In genomic region chr11:1197886-1198765, GRCh38 we compare ENCODE assay signal across 21 cellular contexts. TPM values are rescaled to one million over a fixed set of nuclear protein-coding genes. Genes with fewer than 3 reads are reported as not detected.
DNase-seq lines count a peak whose midpoint lies in the region; ATAC-seq, FAIRE-seq and TF ChIP-seq lines count a peak whose summit lies in the region.
"Had no signal": no experiment of that assay in that cellular context is flagged by ENCODE, and none has a peak within 500 bp of the region (broad histone marks: within the 10 kb centered on the region; RNA-seq: fewer than 3 reads in every experiment).

No MANE protein-coding gene starts in this region.

- H3K56ac ChIP-seq in H1 (replicated peaks; ENCODE audit: insufficient read length, low read depth, low read length) = no peak overlapping the region

- no peak for TF ChIP-seq POLR2A in H1 (IDR thresholded peaks at IDR 0.05; ENCODE audit: control extremely low read depth in 1 of 2, low read depth in 2 of 2, low read length in 2 of 2)

- H3K14ac ChIP-seq in H1 (ENCODE audit: insufficient read length) = no peak overlapping the region
- H3K14ac ChIP-seq in neuronal stem cell (ENCODE audit: low read length) = peak overlapping the region; percentile 17

- H3K36me3 ChIP-seq in right atrium auricular region (no peaks in the 10 kb centered on the region), H1 (ENCODE audit: control insufficient read depth in 2 of 4, insufficient read depth in 4 of 4, low read length in 3 of 4) (no peaks in the 10 kb centered on the region), neuronal stem cell (replicated peaks in 1 of 2; ENCODE audit: control insufficient read depth in 2 of 2, insufficient read depth in 2 of 2, low read length in 2 of 2) (no peaks in the 10 kb centered on the region), aorta (ENCODE audit: control insufficient read depth in 1 of 2, insufficient read depth in 2 of 2, low read length in 1 of 2) (no peaks in the 10 kb centered on the region), hepatocyte (replicated peaks; ENCODE audit: insufficient read depth, low read depth) (no peaks in the 10 kb centered on the region)
- H3K36me3 ChIP-seq: ascending aorta had no signal

- POLR2A ChIA-PET in H1 (lab: Charles Lee; ENCODE audit: partially characterized antibody) = no interaction called here

- no peaks in the 10 kb centered on the region for H3K9me3 ChIP-seq in right atrium auricular region
- peaks cover 0 to 19% of the 10 kb centered on the region in 2 experiments; a peak in 2 of 4 replicates for H3K9me3 ChIP-seq in H1 (ENCODE audit: insufficient read depth in 2 of 2, low read depth in 1 of 2, low read length in 1 of 2)
- H3K9me3 ChIP-seq in neuronal stem cell (replicated peaks in 1 of 2; ENCODE audit: control insufficient read depth in 2 of 2, insufficient read depth in 1 of 2, low read depth in 1 of 2, low read length in 2 of 2) = peaks cover 0 to 9% of the 10 kb centered on the region in 2 donors
- no peaks in the 10 kb centered on the region for H3K9me3 ChIP-seq in aorta (ENCODE audit: control insufficient read depth, low read length)
- no peaks in the 10 kb centered on the region for H3K9me3 ChIP-seq in hepatocyte (ENCODE audit: low read depth)
- H3K9me3 ChIP-seq: ascending aorta had no signal

- H2BK20ac ChIP-seq in H1 (ENCODE audit: low read length) = no peak overlapping the region

- WGBS in H1 (ENCODE audit: extremely low coverage in 1 of 2, insufficient coverage in 1 of 2, insufficient read length in 1 of 2, insufficient replicate concordance in 2 of 2, low coverage in 1 of 2, low lambda C conversion rate in 2 of 2, missing lambda C conversion rate in 1 of 2), 2 experiments = 83% methylated on average over 29 of the region's 39 CpGs; no CpG with 5 or more reads in 1 of the 2 experiments
- no CpG with 5 or more reads among the region's 39 CpGs for WGBS in neuronal stem cell (ENCODE audit: extremely low coverage in 2 of 2, insufficient read length in 2 of 2, insufficient replicate concordance in 1 of 2), 2 donors
- 73 to 75% methylated on average over 39 of the region's 39 CpGs for WGBS in aorta, 2 donors
- WGBS in hepatocyte (ENCODE audit: low lambda C conversion rate, missing lambda C conversion rate) = 88% methylated on average over 25 of the region's 39 CpGs

- ATAC-seq in Right ventricle myocardium superior (ENCODE audit: poor library complexity) = no peak
- ATAC-seq in aorta (ENCODE audit: low FRiP score) = no peak
- no peak for ATAC-seq in GM18498 (IDR thresholded peaks at IDR 0.05; ENCODE audit: unreplicated experiment)

- H3K27ac ChIP-seq in right atrium auricular region (no peak overlapping the region), H1 (ENCODE audit: low read depth, low read length) (no peak overlapping the region), neuronal stem cell (replicated peaks; ENCODE audit: low read length) (no peak overlapping the region), aorta (ENCODE audit: low read depth in 1 of 2, low read length in 2 of 2) (no peak overlapping the region), hepatocyte (no peak overlapping the region)
- H3K27ac ChIP-seq: ascending aorta had no signal

- no peak overlapping the region for H3K18ac ChIP-seq in H1 (ENCODE audit: extremely low read depth, low read length)
- H3K18ac ChIP-seq in neuronal stem cell (ENCODE audit: low read length) = peak overlapping the region; percentile 57

- no peaks in the 10 kb centered on the region for H3K79me2 ChIP-seq in H1 (ENCODE audit: control insufficient read depth in 1 of 2, insufficient read depth in 2 of 2, low read length in 2 of 2)
- no peaks in the 10 kb centered on the region for H3K79me2 ChIP-seq in hepatocyte

- H4K20me1 ChIP-seq in H1 (replicated peaks in 1 of 2; ENCODE audit: control insufficient read depth in 1 of 2, insufficient read depth in 2 of 2, low read length in 2 of 2) (no peaks in the 10 kb centered on the region), hepatocyte (ENCODE audit: insufficient read depth, poor library complexity, severe bottlenecking) (no peaks in the 10 kb centered on the region)

- TF ChIP-seq EP300 in H1 (IDR thresholded peaks at IDR 0.05; ENCODE audit: borderline replicate concordance in 1 of 2, low read depth in 2 of 2, low read length in 2 of 2) = no peak

- no peak overlapping the region for H2AFZ ChIP-seq in H1 (ENCODE audit: low read length)
- no peak overlapping the region for H2AFZ ChIP-seq in neuronal stem cell (ENCODE audit: low read length)
- H2AFZ ChIP-seq in hepatocyte = no peak overlapping the region

- no peaks in the 10 kb centered on the region for H3K9me2 ChIP-seq in hepatocyte (replicated peaks; ENCODE audit: insufficient read depth)

- TF ChIP-seq CTCF in right atrium auricular region (IDR thresholded peaks at IDR 0.05) (no peak), H1 (IDR thresholded peaks at IDR 0.05; ENCODE audit: control extremely low read depth in 1 of 3, insufficient read depth in 1 of 3, low read depth in 1 of 3, low read length in 3 of 3) (peak in 1 of 3 experiments; percentile 29; a peak in 1 of 4 replicates), hepatocyte (IDR thresholded peaks at IDR 0.05; ENCODE audit: poor library complexity) (no peak)

- no peak for FAIRE-seq in H1 (lab: Jason Lieb, UNC)

- DNase-seq in Right ventricle myocardium superior = peak; percentile 34
- DNase-seq in right atrium auricular region (ENCODE audit: low spot score) = no peak
- DNase-seq in H1 (ENCODE audit: low read depth in 1 of 2, low spot score in 2 of 2) = no peak
- no peak for DNase-seq in neuronal stem cell (ENCODE audit: low spot score)
- DNase-seq in aorta = peak; percentile 34 to 73
- DNase-seq in NCI-H524 treated with DMSO at 0.1 percent for 48 hours (lab: John Stamatoyannopoulos, UW) = no peak
- no peak for DNase-seq in hepatocyte (ENCODE audit: low spot score)
- DNase-seq: activated CD4-positive, alpha-beta T cell treated with anti-CD3 and anti-CD28 coated beads, Interleukin-2, amount 50 U/mL, for 4 hours; cortex of kidney; naive B cell; NCI-H1092 treated with DMSO at 0.1 percent for 48 hours; NCI-H2171 treated with DMSO at 0.1 percent for 48 hours; NK-92 treated with Interleukin-12 subunit alpha and Interleukin-12 subunit beta, amount 100 ng/mL, for 24 hours; retina; SIG-M5; stimulated activated CD4-positive, alpha-beta T cell treated with anti-CD3 and anti-CD28 coated beads, Interleukin-4, amount 100 ng/mL, for 24 hours; trophoblast cell had no signal

- H4K8ac ChIP-seq in H1 (ENCODE audit: extremely low read depth, insufficient read depth, low read length) (no peak overlapping the region; the same call in 1 of the 2 replicates), neuronal stem cell (ENCODE audit: low read depth, low read length) (no peak overlapping the region)

- H4K5ac ChIP-seq in H1 (ENCODE audit: insufficient read length, low read depth, low read length) = no peak overlapping the region

- H2BK120ac ChIP-seq in H1 (replicated peaks; ENCODE audit: low read depth, low read length) (no peak overlapping the region), neuronal stem cell (ENCODE audit: low read depth, low read length) (peak overlapping the region; percentile 81)

- H3K4ac ChIP-seq in H1 (replicated peaks; ENCODE audit: insufficient read length, low read depth, low read length) = no peak overlapping the region
- H3K4ac ChIP-seq in neuronal stem cell (ENCODE audit: low read length) = no peak overlapping the region

- no peak overlapping the region for H2BK5ac ChIP-seq in H1 (ENCODE audit: low read depth, low read length)
- H2BK5ac ChIP-seq in neuronal stem cell (ENCODE audit: low read length) = no peak overlapping the region

- CTCF ChIA-PET in H1 (lab: Charles Lee; ENCODE audit: partially characterized antibody) = interaction anchor here (0.6 kb wide), 1 partner anchor 235 kb away, joined by 3 read pairs; no protein-coding TSS in a partner anchor

- H3K27me3 ChIP-seq in right atrium auricular region (peaks cover 0 to 5% of the 10 kb centered on the region in 2 donors), H1 (replicated peaks in 1 of 4; ENCODE audit: control insufficient read depth in 3 of 4, extremely low read depth in 1 of 4, insufficient read depth in 3 of 4, low read length in 3 of 4) (peaks cover 0 to 2% (median 0%) of the 10 kb centered on the region in 4 experiments; a peak in 1 of 7 replicates), neuronal stem cell (ENCODE audit: control insufficient read depth in 3 of 3, insufficient read depth in 3 of 3, low read depth in 1 of 3, low read length in 3 of 3) (peaks cover 0 to 17% (median 0%) of the 10 kb centered on the region in 3 experiments), aorta (ENCODE audit: control insufficient read depth in 1 of 2, insufficient read depth in 2 of 2, low read length in 1 of 2) (no peaks in the 10 kb centered on the region), hepatocyte (no peaks in the 10 kb centered on the region)
- H3K27me3 ChIP-seq: ascending aorta had no signal

- intact Hi-C loops in Right ventricle myocardium superior (cut with DNase I) (no loop called here), aorta (cut with DNase I) (no loop called here)

- TF ChIP-seq RAD21 in H1 (IDR thresholded peaks at IDR 0.05 in 1 of 2, conservative IDR thresholded peaks at IDR 0.05 in 1 of 2; ENCODE audit: low read depth in 2 of 2, low read length in 2 of 2) = peak in 1 of 2 experiments; percentile 27; a peak in 1 of 4 replicates

- H3K4me3 ChIP-seq in right atrium auricular region (no peak overlapping the region), H1 (ENCODE audit: extremely low read depth in 1 of 4, insufficient read depth in 2 of 4, low read depth in 3 of 4, low read length in 4 of 4) (no peak overlapping the region), neuronal stem cell (ENCODE audit: low read length in 2 of 2) (no peak overlapping the region), aorta (ENCODE audit: low read length in 2 of 2) (no peak overlapping the region), hepatocyte (no peak overlapping the region)
- H3K4me3 ChIP-seq: ascending aorta had no signal

- H3K79me1 ChIP-seq in H1 (ENCODE audit: low read depth, low read length) (no peaks in the 10 kb centered on the region), neuronal stem cell (ENCODE audit: low read depth, low read length) (no peaks in the 10 kb centered on the region)

- no peak overlapping the region for H3K9ac ChIP-seq in H1 (replicated peaks in 1 of 4; ENCODE audit: extremely low read depth in 1 of 4, low read depth in 3 of 4, low read length in 3 of 4)
- H3K9ac ChIP-seq in neuronal stem cell (ENCODE audit: low read depth, low read length, poor library complexity) = no peak overlapping the region

- H2BK15ac ChIP-seq in H1 (ENCODE audit: low read length) (no peak overlapping the region), neuronal stem cell (ENCODE audit: low read length) (no peak overlapping the region)

- H3K4me1 ChIP-seq in right atrium auricular region = no peaks in the 10 kb centered on the region
- H3K4me1 ChIP-seq in H1 (replicated peaks in 1 of 4; ENCODE audit: control insufficient read depth in 3 of 4, insufficient read depth in 4 of 4, low read length in 3 of 4) = no peaks in the 10 kb centered on the region
- H3K4me1 ChIP-seq in neuronal stem cell (ENCODE audit: control insufficient read depth in 2 of 2, insufficient read depth in 1 of 2, low read depth in 1 of 2, low read length in 2 of 2) = no peaks in the 10 kb centered on the region
- no peaks in the 10 kb centered on the region for H3K4me1 ChIP-seq in aorta (ENCODE audit: control insufficient read depth in 1 of 2, insufficient read depth in 2 of 2, low read length in 2 of 2)
- H3K4me1 ChIP-seq in hepatocyte (ENCODE audit: insufficient read depth) = no peaks in the 10 kb centered on the region
- H3K4me1 ChIP-seq: ascending aorta had no signal

- no peaks in the 10 kb centered on the region; the same call in 1 of the 2 replicates for H3K23me2 ChIP-seq in H1 (ENCODE audit: low read depth, low read length)

- H3K4me2 ChIP-seq in H1 (ENCODE audit: insufficient read depth in 1 of 2, low read depth in 2 of 2, low read length in 2 of 2) (no peak overlapping the region), neuronal stem cell (ENCODE audit: insufficient read depth, low read length, poor library complexity, severe bottlenecking) (no peak overlapping the region), hepatocyte (no peak overlapping the region)

- H3K23ac ChIP-seq in H1 (ENCODE audit: insufficient read length) (no peak overlapping the region), neuronal stem cell (ENCODE audit: low read depth, low read length, poor library complexity) (peak overlapping the region; percentile 65)

- H2BK12ac ChIP-seq in H1 (ENCODE audit: low read depth, low read length) = no peak overlapping the region
- H2BK12ac ChIP-seq in neuronal stem cell (ENCODE audit: low read length) = no peak overlapping the region

- H4K91ac ChIP-seq in H1 (replicated peaks; ENCODE audit: insufficient read length, low read length) (no peak overlapping the region), neuronal stem cell (ENCODE audit: low read depth, low read length, poor library complexity) (no peak overlapping the region)

- H2AK5ac ChIP-seq in H1 (ENCODE audit: low read depth, low read length) (no peak overlapping the region), neuronal stem cell (ENCODE audit: low read depth, low read length) (peak overlapping the region; percentile 75)

RNA-seq across cellular contexts. Expression of gene MUC5B, which starts 24.7 kb away (rescaled TPM):
- not detected for total RNA-seq in Right ventricle myocardium superior
- not detected for total RNA-seq in right atrium auricular region
- 0.02 and 0.31 TPM in 2 replicates for total RNA-seq in H1 (2021; fragmentation: NEBNext Ultra II Directional; extraction: Animal tissue kit (Norgen Biotek cat#: 25700))
- 0.03 and 0.44 TPM in 2 replicates for polyA plus RNA-seq in H1 (2011; rRNA removed)
- polyA plus RNA-seq in H1 (2011; cell fraction: cytosol; rRNA removed) = 0.03 TPM
- 0.10 TPM for polyA plus RNA-seq in H1 (2011; cell fraction: nucleus; rRNA removed)
- 0.01 to 0.09 TPM (median 0.03 TPM) in 4 replicates for polyA plus RNA-seq in H1 (2012, experiment 1 of 2)
- polyA plus RNA-seq in H1 (2012, experiment 2 of 2) = 0.01 TPM
- polyA plus RNA-seq in H1 (2013, experiment 1 of 2) = 0.02 TPM
- 0.02 TPM for polyA plus RNA-seq in H1 (2013, experiment 2 of 2)
- 0.02 and 0.03 TPM in 2 replicates for polyA minus RNA-seq in H1 (2011; rRNA and poly(A)+ RNA removed)
- not detected for polyA minus RNA-seq in H1 (2011; cell fraction: cytosol; rRNA and poly(A)+ RNA removed)
- polyA minus RNA-seq in H1 (2011; cell fraction: nucleus; rRNA and poly(A)+ RNA removed) = 0.10 TPM
- polyA plus RNA-seq in neuronal stem cell (2013, experiment 1 of 2) = 0.01 TPM
- under 0.01 TPM for polyA plus RNA-seq in neuronal stem cell (2013, experiment 2 of 2)
- total RNA-seq in aorta = not detected
- under 1 TPM in 1 of 2 donors, not detected in 1; 0.25 TPM for polyA plus RNA-seq in aorta
- 0.07 and 0.08 TPM in 2 replicates for total RNA-seq in hepatocyte
- 0.06 and 0.15 TPM in 2 replicates for polyA plus RNA-seq in hepatocyte
- total RNA-seq: H4 had no signal

RNA-seq across cellular contexts. Expression of gene MUC5AC, which starts 40.4 kb away (rescaled TPM):
- not detected for total RNA-seq in Right ventricle myocardium superior
- total RNA-seq in right atrium auricular region = not detected
- not detected in 2 replicates for total RNA-seq in H1 (2021; fragmentation: NEBNext Ultra II Directional; extraction: Animal tissue kit (Norgen Biotek cat#: 25700))
- not detected in 2 replicates for polyA plus RNA-seq in H1 (2011; rRNA removed)
- not detected for polyA plus RNA-seq in H1 (2011; cell fraction: cytosol; rRNA removed)
- not detected for polyA plus RNA-seq in H1 (2011; cell fraction: nucleus; rRNA removed)
- polyA plus RNA-seq in H1 (2012, experiment 1 of 2) = not detected in 4 replicates
- not detected for polyA plus RNA-seq in H1 (2012, experiment 2 of 2)
- not detected for polyA plus RNA-seq in H1 (2013, experiment 1 of 2)
- not detected for polyA plus RNA-seq in H1 (2013, experiment 2 of 2)
- polyA minus RNA-seq in H1 (2011; rRNA and poly(A)+ RNA removed) = not detected in 2 replicates
- polyA minus RNA-seq in H1 (2011; cell fraction: cytosol; rRNA and poly(A)+ RNA removed) = not detected
- polyA minus RNA-seq in H1 (2011; cell fraction: nucleus; rRNA and poly(A)+ RNA removed) = not detected
- not detected for polyA plus RNA-seq in neuronal stem cell (2013, experiment 1 of 2)
- not detected for polyA plus RNA-seq in neuronal stem cell (2013, experiment 2 of 2)
- total RNA-seq in aorta = not detected
- under 1 TPM in 1 of 2 donors, not detected in 1; 0.05 TPM for polyA plus RNA-seq in aorta
- total RNA-seq in hepatocyte = under 0.01 and 0.07 TPM in 2 replicates
- 0.02 and 0.08 TPM in 2 replicates for polyA plus RNA-seq in hepatocyte
- total RNA-seq: esophagus mucosa, H4 had no signal

Comparison
In these comparisons a context has a peak if more than half of its experiments do, and no peak if none do; other contexts are left out.
1. DNase-seq: peak in Right ventricle myocardium superior (single experiment) and aorta (2 of 2); none in right atrium auricular region (single experiment), H1 (0 of 2), neuronal stem cell (single experiment), NCI-H524 treated with DMSO at 0.1 percent for 48 hours (single experiment) and hepatocyte (single experiment).